In the genomic region with DNA sequence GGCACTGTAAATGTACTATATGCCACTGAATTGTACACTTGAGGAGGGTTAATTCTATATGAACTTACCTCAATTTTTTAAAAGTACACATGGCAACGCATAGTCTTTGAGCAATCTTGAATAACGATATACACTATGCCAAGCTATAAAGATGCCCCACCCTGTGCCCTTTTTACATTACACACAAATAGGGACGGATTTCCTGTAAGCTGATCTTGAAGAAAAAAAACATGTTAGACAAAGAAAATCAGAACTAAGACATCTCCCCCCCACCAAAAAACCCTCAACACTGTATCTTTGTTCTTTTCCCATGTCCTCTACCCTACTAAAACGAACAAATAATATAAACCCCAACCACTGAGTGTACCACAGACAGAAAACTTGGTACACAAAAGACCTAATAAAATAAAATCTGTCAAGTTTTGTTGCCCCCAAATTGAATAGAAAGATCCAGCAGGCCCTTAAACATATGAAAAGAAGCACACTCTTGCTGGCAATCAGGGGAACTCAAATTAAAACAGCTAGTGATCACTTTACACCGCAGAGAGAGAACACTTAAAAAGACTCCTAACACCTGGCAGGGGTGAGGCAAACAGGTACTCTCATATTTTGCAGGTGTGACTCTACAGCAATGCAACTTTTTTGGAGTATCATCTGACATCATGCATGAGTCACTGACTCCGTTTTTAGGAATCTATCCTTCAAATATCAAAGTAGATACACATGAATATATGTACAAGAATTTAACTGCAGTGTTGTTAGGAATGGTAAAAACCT, we compare ENCODE assay signal across 21 cellular contexts. TPM values are rescaled to one million over a fixed set of nuclear protein-coding genes. Genes with fewer than 3 reads are reported as not detected.
DNase-seq lines count a peak whose midpoint lies in the region; ATAC-seq and TF ChIP-seq lines count a peak whose summit lies in the region.
"Had no signal": no experiment of that assay in that cellular context is flagged by ENCODE, and none has a peak within 500 bp of the region (broad histone marks: within the 10 kb centered on the region; RNA-seq: fewer than 3 reads in every experiment).

No MANE protein-coding gene starts in this region.

- CTCF ChIA-PET in activated CD4-positive, alpha-beta T cell treated with anti-CD3 and anti-CD28 coated beads for 36 hours (lab: Charles Lee) = interaction anchor here (0.7 to 1.7 kb wide), 4 partner anchors 13 to 179 kb away, joined by 3 to 7 read pairs (median 4); no protein-coding TSS in a partner anchor
- CTCF ChIA-PET in CD8-positive, alpha-beta memory T cell (lab: Charles Lee) = interaction anchor here (1.0 to 2.1 kb wide), 2 partner anchors 21 to 326 kb away, joined by 4 to 5 read pairs; no protein-coding TSS in a partner anchor
- CTCF ChIA-PET in T-cell (lab: Charles Lee) = interaction anchor here in 1 of 2 donors (0.6 kb wide), 1 partner anchor 8 kb away, joined by 3 read pairs; no protein-coding TSS in a partner anchor

- peaks cover 81% of the 10 kb centered on the region for H3K36me3 Mint-ChIP-seq in activated CD4-positive, alpha-beta T cell treated with anti-CD3 and anti-CD28 coated beads for 36 hours (ENCODE audit: low read depth)
- H3K36me3 Mint-ChIP-seq in CD8-positive, alpha-beta memory T cell = peaks cover 9 to 31% (median 22%) of the 10 kb centered on the region in 3 donors
- peaks cover 58% of the 10 kb centered on the region for H3K36me3 Mint-ChIP-seq in T-cell

- DNase-seq in activated CD4-positive, alpha-beta T cell treated with anti-CD3 and anti-CD28 coated beads for 36 hours = peak; percentile 56
- no peak for DNase-seq in activated CD4-positive, alpha-beta T cell treated with anti-CD3 and anti-CD28 coated beads for 48 hours
- peak in 2 of 5 donors; percentile 20 to 85 for DNase-seq in CD8-positive, alpha-beta memory T cell
- DNase-seq in T-cell = peak in 14 of 34 experiments; percentile 21 to 71 (median 46)
- DNase-seq in epithelial cell of esophagus (ENCODE audit: low read depth) = peak; percentile 29
- DNase-seq in brain microvascular endothelial cell = no peak
- no peak for DNase-seq in amniotic stem cell (lab: John Stamatoyannopoulos, UW)
- DNase-seq in WERI-Rb-1 = no peak
- DNase-seq: activated CD4-positive, CD25-positive, alpha-beta regulatory T cell; dorsolateral prefrontal cortex; GF-D8; hypothalamus; left cardiac atrium; NCI-H187 treated with DMSO at 0.1 percent for 48 hours; NCI-H82; SW 1271 had no signal

- peaks cover 11% of the 10 kb centered on the region for H3K9me3 Mint-ChIP-seq in activated CD4-positive, alpha-beta T cell treated with anti-CD3 and anti-CD28 coated beads for 36 hours (ENCODE audit: low read depth)
- H3K9me3 Mint-ChIP-seq in CD8-positive, alpha-beta memory T cell = peaks cover 0 to 4% (median 0%) of the 10 kb centered on the region in 5 donors
- peaks cover 0 to 6% (median under 1%) of the 10 kb centered on the region in 3 donors for H3K9me3 Mint-ChIP-seq in T-cell
- H3K9me3 Mint-ChIP-seq: stimulated activated effector memory CD8-positive, alpha-beta T cell treated with anti-CD3 and anti-CD28 coated beads, Interleukin-12 subunit alpha, Interleukin-12 subunit beta, amount 100 ng/mL, for 72 hours had no signal

- peaks cover 92% of the 10 kb centered on the region for H3K4me1 ChIP-seq in CD8-positive, alpha-beta memory T cell (ENCODE audit: insufficient read depth, low read length)
- H3K4me1 ChIP-seq: vagina had no signal

- H3K4me3 Mint-ChIP-seq in activated CD4-positive, alpha-beta T cell treated with anti-CD3 and anti-CD28 coated beads for 36 hours = peak overlapping the region; percentile 49
- H3K4me3 Mint-ChIP-seq in CD8-positive, alpha-beta memory T cell = peak overlapping the region; percentile 8 to 36 (median 27)
- peak overlapping the region; percentile 32 to 61 (median 46) for H3K4me3 Mint-ChIP-seq in T-cell
- H3K4me3 Mint-ChIP-seq: brain; stimulated activated effector memory CD8-positive, alpha-beta T cell treated with anti-CD3 and anti-CD28 coated beads, Interleukin-12 subunit alpha, Interleukin-12 subunit beta, amount 100 ng/mL, for 72 hours had no signal

- H3K36me3 ChIP-seq in CD8-positive, alpha-beta memory T cell (ENCODE audit: insufficient read depth, low read length) = no peaks in the 10 kb centered on the region
- H3K36me3 ChIP-seq in brain microvascular endothelial cell (replicated peaks) (no peaks in the 10 kb centered on the region), WERI-Rb-1 (no peaks in the 10 kb centered on the region)
- H3K36me3 ChIP-seq: vagina had no signal

- intact Hi-C loops in activated CD4-positive, alpha-beta T cell treated with anti-CD3 and anti-CD28 coated beads for 36 hours (cut with DNase I, micrococcal nuclease) = no loop called here

- peak; percentile 62 for ATAC-seq in activated CD4-positive, alpha-beta T cell treated with anti-CD3 and anti-CD28 coated beads for 36 hours
- ATAC-seq in T-cell (replicated peaks in 1 of 4) = peak; percentile 69 to 85 (median 79)
- ATAC-seq: left cardiac atrium; stimulated activated effector memory CD8-positive, alpha-beta T cell treated with anti-CD3 and anti-CD28 coated beads, Interleukin-12 subunit alpha, Interleukin-12 subunit beta, amount 100 ng/mL, for 72 hours had no signal

- TF ChIP-seq CTCF in epithelial cell of esophagus (IDR thresholded peaks at IDR 0.05; ENCODE audit: insufficient read depth, low read depth, low read length, missing control alignments) = no peak
- TF ChIP-seq CTCF in brain microvascular endothelial cell (IDR thresholded peaks at IDR 0.05; ENCODE audit: low read depth, low read length, missing control alignments) = no peak
- no peak for TF ChIP-seq CTCF in WERI-Rb-1 (IDR thresholded peaks at IDR 0.05; ENCODE audit: low read depth, low read length)

- no peaks in the 10 kb centered on the region for H3K27me3 Mint-ChIP-seq in activated CD4-positive, alpha-beta T cell treated with anti-CD3 and anti-CD28 coated beads for 36 hours
- H3K27me3 Mint-ChIP-seq in CD8-positive, alpha-beta memory T cell = peaks cover 0 to 3% of the 10 kb centered on the region in 2 donors
- H3K27me3 Mint-ChIP-seq in T-cell = no peaks in the 10 kb centered on the region
- H3K27me3 Mint-ChIP-seq: brain had no signal

- H3K27me3 ChIP-seq in CD8-positive, alpha-beta memory T cell (ENCODE audit: insufficient read depth, low read length, poor library complexity, severe bottlenecking) = no peaks in the 10 kb centered on the region
- no peaks in the 10 kb centered on the region for H3K27me3 ChIP-seq in brain microvascular endothelial cell (replicated peaks)
- H3K27me3 ChIP-seq in WERI-Rb-1 (ENCODE audit: insufficient read depth, low read depth, severe bottlenecking) = no peaks in the 10 kb centered on the region
- H3K27me3 ChIP-seq: dorsolateral prefrontal cortex, vagina had no signal

- H3K9me3 ChIP-seq in CD8-positive, alpha-beta memory T cell (ENCODE audit: low read length) = no peaks in the 10 kb centered on the region
- H3K9me3 ChIP-seq in WERI-Rb-1 (ENCODE audit: severe bottlenecking) = no peaks in the 10 kb centered on the region

- no peak overlapping the region for H3K27ac ChIP-seq in CD8-positive, alpha-beta memory T cell (ENCODE audit: low read depth, low read length)
- H3K27ac ChIP-seq in brain microvascular endothelial cell (no peak overlapping the region), WERI-Rb-1 (no peak overlapping the region)
- H3K27ac ChIP-seq: dorsolateral prefrontal cortex, RWPE1, skin epidermis, vagina had no signal

- peak overlapping the region; percentile 11 for H3K4me3 ChIP-seq in CD8-positive, alpha-beta memory T cell (ENCODE audit: low read length)
- H3K4me3 ChIP-seq in epithelial cell of esophagus (ENCODE audit: low read length) (no peak overlapping the region), brain microvascular endothelial cell (ENCODE audit: low read depth, low read length) (no peak overlapping the region), WERI-Rb-1 (ENCODE audit: low read depth, low read length) (no peak overlapping the region)
- H3K4me3 ChIP-seq: dorsolateral prefrontal cortex, skin epidermis, vagina had no signal

- POLR2A ChIA-PET in activated CD4-positive, alpha-beta T cell treated with anti-CD3 and anti-CD28 coated beads for 36 hours (lab: Charles Lee) = interaction anchor here (0.6 to 1.0 kb wide), 5 partner anchors 11 to 314 kb away, joined by 3 to 4 read pairs (median 3); no protein-coding TSS in a partner anchor
- POLR2A ChIA-PET in CD8-positive, alpha-beta memory T cell (lab: Charles Lee) = no interaction called here
- POLR2A ChIA-PET in T-cell (lab: Charles Lee) = interaction anchor here in 1 of 2 donors (0.5 to 0.7 kb wide), 2 partner anchors 28 to 78 kb away, joined by 3 to 6 read pairs; no protein-coding TSS in a partner anchor

- in situ Hi-C loops in brain microvascular endothelial cell (cut with HindIII; ENCODE audit: low pct_ligation_motif_present, low sequenced_read_pairs) = no loop called here

- peaks cover 89% of the 10 kb centered on the region for H3K4me1 Mint-ChIP-seq in activated CD4-positive, alpha-beta T cell treated with anti-CD3 and anti-CD28 coated beads for 36 hours
- H3K4me1 Mint-ChIP-seq in CD8-positive, alpha-beta memory T cell = peaks cover 40 to 74% (median 52%) of the 10 kb centered on the region in 3 donors
- H3K4me1 Mint-ChIP-seq in T-cell = peaks cover 91 to 93% (median 92%) of the 10 kb centered on the region in 3 donors

- H3K27ac Mint-ChIP-seq in activated CD4-positive, alpha-beta T cell treated with anti-CD3 and anti-CD28 coated beads for 36 hours = peak overlapping the region; percentile 95
- peak overlapping the region; percentile 4 to 92 (median 81) for H3K27ac Mint-ChIP-seq in CD8-positive, alpha-beta memory T cell
- peak overlapping the region; percentile 91 to 97 for H3K27ac Mint-ChIP-seq in T-cell
- H3K27ac Mint-ChIP-seq: brain; stimulated activated effector memory CD8-positive, alpha-beta T cell treated with anti-CD3 and anti-CD28 coated beads, Interleukin-12 subunit alpha, Interleukin-12 subunit beta, amount 100 ng/mL, for 72 hours had no signal

RNA-seq across cellular contexts. Expression of a gene that starts 29.6 kb away (rescaled TPM):
- total RNA-seq in activated CD4-positive, alpha-beta T cell treated with anti-CD3 and anti-CD28 coated beads for 36 hours = 10 to 100 TPM; 74.7 to 87.3 TPM
- total RNA-seq in CD8-positive, alpha-beta memory T cell = 10 to 100 TPM; 39.9 to 41.8 TPM
- polyA plus RNA-seq in CD8-positive, alpha-beta memory T cell = 7.4 TPM
- total RNA-seq in T-cell = 100 to 1,000 TPM in 2 of 5 donors, 10 to 100 TPM in 3; 81.9 to 196 (median 96.7) TPM

Comparison
In these comparisons a context has a peak if more than half of its experiments do, and no peak if none do; other contexts are left out.
1. DNase-seq: peak in activated CD4-positive, alpha-beta T cell treated with anti-CD3 and anti-CD28 coated beads for 36 hours (single experiment) and epithelial cell of esophagus (single experiment); none in activated CD4-positive, alpha-beta T cell treated with anti-CD3 and anti-CD28 coated beads for 48 hours (single experiment), brain microvascular endothelial cell (single experiment), amniotic stem cell (single experiment) and WERI-Rb-1 (single experiment).
2. Peak in every context shown above with its lines, with median percentiles within 50 percentile points of each other: H3K27ac Mint-ChIP-seq and H3K4me3 Mint-ChIP-seq.